Comparison of ENCODE assay signal across 11 cellular contexts in genomic region chr1:77438239-77438913, GRCh38.
DNase-seq lines count a peak whose midpoint lies in the region; ATAC-seq and TF ChIP-seq lines count a peak whose summit lies in the region.
"Had no signal": no experiment of that assay in that cellular context is flagged by ENCODE, and none has a peak within 500 bp of the region (broad histone marks: within the 10 kb centered on the region; RNA-seq: fewer than 3 reads in every experiment).

No MANE protein-coding gene starts in this region.

- H3K27ac ChIP-seq in temporal lobe (ENCODE audit: low read depth, low read length): peak overlapping the region; percentile 7
- H3K27ac ChIP-seq: C4-2B had no signal

- POLR2A ChIA-PET in activated CD8-positive, alpha-beta T cell treated with anti-CD3 and anti-CD28 coated beads for 36 hours (lab: Charles Lee): no interaction called here

- H3K4me3 ChIP-seq in foreskin fibroblast (ENCODE audit: low read depth in 1 of 2, low read length in 2 of 2): peak overlapping the region; percentile 16 to 51

- DNase-seq in activated T-cell treated with anti-CD3 and anti-CD28 coated beads, Interleukin-2, amount 50 U/mL, for 24 hours: no peak
- DNase-seq in activated T-cell treated with anti-CD3 and anti-CD28 coated beads, Interleukin-2, amount 50 U/mL, for 48 hours: no peak
- DNase-seq in activated CD8-positive, alpha-beta T cell treated with anti-CD3 and anti-CD28 coated beads for 36 hours: no peak
- peak in 1 of 2 donors; percentile 61 for DNase-seq in foreskin fibroblast
- DNase-seq in activated CD4-positive, CD25-positive, alpha-beta regulatory T cell (lab: John Stamatoyannopoulos, UW): no peak
- DNase-seq: activated CD8-positive, alpha-beta memory T cell treated with anti-CD3 and anti-CD28 coated beads for 24 hours had no signal

- no peak for TF ChIP-seq CTCF in activated CD8-positive, alpha-beta T cell treated with anti-CD3 and anti-CD28 coated beads for 36 hours (IDR thresholded peaks at IDR 0.05)
- TF ChIP-seq CTCF in foreskin fibroblast (IDR thresholded peaks at IDR 0.05; ENCODE audit: low read depth, low read length): no peak

- CTCF ChIA-PET in activated CD8-positive, alpha-beta T cell treated with anti-CD3 and anti-CD28 coated beads for 36 hours (lab: Charles Lee): interaction anchor here (1.6 kb wide), 1 partner anchor 16 kb away, joined by 4 read pairs; no protein-coding TSS in a partner anchor

- H3K27ac Mint-ChIP-seq in activated T-cell treated with anti-CD3 and anti-CD28 coated beads, Interleukin-2, amount 50 U/mL, for 24 hours: peak overlapping the region; percentile 16
- H3K27ac Mint-ChIP-seq in activated CD8-positive, alpha-beta T cell treated with anti-CD3 and anti-CD28 coated beads for 36 hours: no peak overlapping the region

- ATAC-seq in activated CD8-positive, alpha-beta T cell treated with anti-CD3 and anti-CD28 coated beads for 36 hours: no peak
- ATAC-seq in HG02571 (IDR thresholded peaks at IDR 0.05; ENCODE audit: unreplicated experiment): no peak
- no peak for ATAC-seq in HG03571 (IDR thresholded peaks at IDR 0.05; ENCODE audit: unreplicated experiment)
- ATAC-seq: Panc1 had no signal

- H3K27me3 Mint-ChIP-seq in activated T-cell treated with anti-CD3 and anti-CD28 coated beads, Interleukin-2, amount 50 U/mL, for 24 hours: no peaks in the 10 kb centered on the region
- H3K27me3 Mint-ChIP-seq in activated CD8-positive, alpha-beta T cell treated with anti-CD3 and anti-CD28 coated beads for 36 hours: no peaks in the 10 kb centered on the region

- H3K4me1 Mint-ChIP-seq in activated T-cell treated with anti-CD3 and anti-CD28 coated beads, Interleukin-2, amount 50 U/mL, for 24 hours (ENCODE audit: low read depth): peaks cover 31% of the 10 kb centered on the region
- H3K4me1 Mint-ChIP-seq in activated CD8-positive, alpha-beta T cell treated with anti-CD3 and anti-CD28 coated beads for 36 hours (ENCODE audit: low read depth): peaks cover 21% of the 10 kb centered on the region

- H3K4me3 Mint-ChIP-seq in activated T-cell treated with anti-CD3 and anti-CD28 coated beads, Interleukin-2, amount 50 U/mL, for 24 hours: peak overlapping the region; percentile 49
- H3K4me3 Mint-ChIP-seq in activated CD8-positive, alpha-beta T cell treated with anti-CD3 and anti-CD28 coated beads for 36 hours: peak overlapping the region; percentile 38

- peaks cover 27% of the 10 kb centered on the region for H3K36me3 Mint-ChIP-seq in activated T-cell treated with anti-CD3 and anti-CD28 coated beads, Interleukin-2, amount 50 U/mL, for 24 hours (ENCODE audit: low read depth)
- peaks cover 19% of the 10 kb centered on the region for H3K36me3 Mint-ChIP-seq in activated CD8-positive, alpha-beta T cell treated with anti-CD3 and anti-CD28 coated beads for 36 hours (ENCODE audit: low read depth)

- peaks cover 23% of the 10 kb centered on the region for H3K9me3 Mint-ChIP-seq in activated T-cell treated with anti-CD3 and anti-CD28 coated beads, Interleukin-2, amount 50 U/mL, for 24 hours
- H3K9me3 Mint-ChIP-seq in activated CD8-positive, alpha-beta T cell treated with anti-CD3 and anti-CD28 coated beads for 36 hours: peaks cover 27% of the 10 kb centered on the region

- intact Hi-C loops in activated CD8-positive, alpha-beta T cell treated with anti-CD3 and anti-CD28 coated beads for 36 hours (cut with micrococcal nuclease): no loop called here
